Comparison of ENCODE assay signal across 10 cellular contexts in the genomic region with DNA sequence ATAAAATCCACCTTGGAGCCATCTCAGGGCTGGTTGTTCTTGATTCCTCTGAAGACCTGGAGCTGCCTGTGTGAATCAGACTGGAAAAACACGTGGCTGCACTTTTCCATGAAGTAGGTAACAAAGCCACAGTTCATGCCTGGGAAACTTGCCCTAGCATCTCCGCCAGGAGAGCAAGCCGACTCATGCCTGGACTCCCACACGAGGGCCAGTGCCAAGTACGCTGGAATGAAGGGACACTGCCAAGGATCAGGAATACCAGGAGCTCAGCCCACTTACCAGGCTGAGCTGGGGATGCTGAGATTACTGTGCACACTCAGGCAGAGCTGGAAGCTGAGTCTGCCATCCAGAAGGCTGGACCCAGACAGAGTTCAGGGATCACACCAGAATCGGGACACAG. TPM values are rescaled to one million over a fixed set of nuclear protein-coding genes. Genes with fewer than 3 reads are reported as not detected.
A peak's percentile ranks its signal among the peaks of the same experiment; 100 is the strongest.
DNase-seq lines count a peak whose midpoint lies in the region; ATAC-seq lines count a peak whose summit lies in the region.
"Had no signal": no experiment of that assay in that cellular context is flagged by ENCODE, and none has a peak within 500 bp of the region (broad histone marks: within the 10 kb centered on the region; RNA-seq: fewer than 3 reads in every experiment).

No MANE protein-coding gene starts in this region.

- DNase-seq in NCI-H446 (lab: John Stamatoyannopoulos, UW) (peak; percentile 89 to 94), mesenteric fat pad (ENCODE audit: low spot score) (peak; percentile 89), NCI-H128 (lab: John Stamatoyannopoulos, UW; ENCODE audit: unreplicated experiment) (no peak)
- no peak for DNase-seq in CD8-positive, alpha-beta memory T cell

- no peak overlapping the region for H3K27ac Mint-ChIP-seq in CD8-positive, alpha-beta memory T cell

- no peaks in the 10 kb centered on the region for H3K36me3 ChIP-seq in ACC112 (ENCODE audit: insufficient read depth, low read length)
- no peaks in the 10 kb centered on the region for H3K36me3 ChIP-seq in CD8-positive, alpha-beta memory T cell (ENCODE audit: insufficient read depth, low read length)
- H3K36me3 ChIP-seq: BLaER1 had no signal

- no peaks in the 10 kb centered on the region for H3K36me3 Mint-ChIP-seq in CD8-positive, alpha-beta memory T cell

- peak overlapping the region; percentile 57 for H3K27ac ChIP-seq in ACC112 (ENCODE audit: low read depth, low read length)
- H3K27ac ChIP-seq in CD8-positive, alpha-beta memory T cell (ENCODE audit: low read depth, low read length): no peak overlapping the region
- H3K27ac ChIP-seq: BLaER1 had no signal

- H3K4me3 Mint-ChIP-seq in CD8-positive, alpha-beta memory T cell: no peak overlapping the region
- H3K4me3 Mint-ChIP-seq: central memory CD8-positive, alpha-beta T cell had no signal

- no peak overlapping the region for H3K4me3 ChIP-seq in ACC112 (ENCODE audit: low read depth, low read length)
- no peak overlapping the region for H3K4me3 ChIP-seq in CD8-positive, alpha-beta memory T cell (ENCODE audit: low read length)
- H3K4me3 ChIP-seq: BLaER1 had no signal

- H3K27me3 ChIP-seq in ACC112 (ENCODE audit: insufficient read depth, low read length): no peaks in the 10 kb centered on the region
- no peaks in the 10 kb centered on the region for H3K27me3 ChIP-seq in CD8-positive, alpha-beta memory T cell (ENCODE audit: insufficient read depth, low read length, poor library complexity, severe bottlenecking)
- H3K27me3 ChIP-seq: BLaER1 had no signal

- H3K79me2 ChIP-seq in ACC112 (ENCODE audit: control insufficient read depth, insufficient read depth, low read length, unreplicated experiment): no peaks in the 10 kb centered on the region

- CTCF ChIA-PET in CD8-positive, alpha-beta memory T cell (lab: Charles Lee): no interaction called here

- POLR2A ChIA-PET in CD8-positive, alpha-beta memory T cell (lab: Charles Lee): no interaction called here

- peaks cover 0 to 9% (median 6%) of the 10 kb centered on the region in 3 donors for H3K4me1 Mint-ChIP-seq in CD8-positive, alpha-beta memory T cell

- ATAC-seq in esophagus mucosa: peak; percentile 78
- ATAC-seq in HG03354 (IDR thresholded peaks at IDR 0.05; ENCODE audit: poor library complexity, severe bottlenecking, unreplicated experiment): no peak
- ATAC-seq in HG02763 (IDR thresholded peaks at IDR 0.05; ENCODE audit: unreplicated experiment): no peak

- H3K4me1 ChIP-seq in ACC112 (ENCODE audit: control insufficient read depth, insufficient read depth, low read length, unreplicated experiment): peaks cover 45% of the 10 kb centered on the region
- H3K4me1 ChIP-seq in CD8-positive, alpha-beta memory T cell (ENCODE audit: insufficient read depth, low read length): no peaks in the 10 kb centered on the region
- H3K4me1 ChIP-seq: BLaER1 had no signal

- peaks cover 17 to 55% of the 10 kb centered on the region in 2 donors for H3K27me3 Mint-ChIP-seq in CD8-positive, alpha-beta memory T cell

- no peak overlapping the region for H2AFZ ChIP-seq in ACC112 (ENCODE audit: low read length, unreplicated experiment)

- no peaks in the 10 kb centered on the region for H3K9me3 ChIP-seq in CD8-positive, alpha-beta memory T cell (ENCODE audit: low read length)
- H3K9me3 ChIP-seq: BLaER1 had no signal

- no peaks in the 10 kb centered on the region for H3K9me3 Mint-ChIP-seq in CD8-positive, alpha-beta memory T cell
- H3K9me3 Mint-ChIP-seq: central memory CD8-positive, alpha-beta T cell had no signal

RNA-seq across cellular contexts. Expression of gene FHL2, which starts 10.9 kb away (rescaled TPM):
- total RNA-seq in esophagus mucosa: 39.0 TPM
- total RNA-seq in mesenteric fat pad: 36.3 TPM
- 1 to 10 TPM; 3.3 to 3.5 TPM for total RNA-seq in CD8-positive, alpha-beta memory T cell
- 0.69 TPM for polyA plus RNA-seq in CD8-positive, alpha-beta memory T cell

Comparison
In these comparisons a context has a peak if more than half of its experiments do, and no peak if none do; other contexts are left out.
1. DNase-seq: peak in NCI-H446 (2 of 2) and mesenteric fat pad (single experiment); none in CD8-positive, alpha-beta memory T cell (0 of 5) and NCI-H128 (single experiment).